36 cellular contexts compared by ENCODE assay signal in genomic region chr12:87939182-87939581, GRCh38.
"Had no signal": no experiment of that assay in that cellular context is flagged by ENCODE, and none has a peak within 500 bp of the region (broad histone marks: within the 10 kb centered on the region; RNA-seq: fewer than 3 reads in every experiment).

No MANE protein-coding gene starts in this region.

- ATAC-seq: activated CD8-positive, alpha-beta T cell treated with anti-CD3 and anti-CD28 coated beads, Interleukin-2, amount 10 ng/mL, durations not matched to agents 7 days and 5 days; activated naive CD8-positive, alpha-beta T cell treated with anti-CD3 and anti-CD28 coated beads, Interleukin-2, amount 50 U/mL, for 24 hours had no signal

- H3K27ac ChIP-seq: VCaP had no signal

- DNase-seq: activated CD4-positive, alpha-beta T cell treated with anti-CD3 and anti-CD28 coated beads for 1 hour; activated CD4-positive, alpha-beta T cell treated with anti-CD3 and anti-CD28 coated beads, Interleukin-2, amount 10 ng/mL, durations not matched to agents 24 days and 14 days; activated CD4-positive, alpha-beta T cell treated with anti-CD3 and anti-CD28 coated beads, Interleukin-2, amount 50 U/mL, for 4 hours; activated CD4-positive, CD25-positive, alpha-beta regulatory T cell; activated CD8-positive, alpha-beta T cell treated with anti-CD3 and anti-CD28 coated beads, Interleukin-2, amount 10 ng/mL, durations not matched to agents 7 days and 5 days; activated effector memory CD4-positive, alpha-beta T cell treated with Interleukin-2 at 50 U/mL for 16 hours; activated naive CD4-positive, alpha-beta T cell treated with anti-CD3 and anti-CD28 coated beads, Interleukin-2, amount 10 ng/mL, durations not matched to agents 7 days and 5 days; activated naive CD8-positive, alpha-beta T cell treated with anti-CD3 and anti-CD28 coated beads, Interleukin-2, amount 50 U/mL, for 24 hours; activated T-cell treated with anti-CD3 and anti-CD28 coated beads, Interleukin-2, amount 50 U/mL, for 24 hours; anterior cingulate cortex; central memory CD4-positive, alpha-beta T cell; Kasumi-1; KBM-7; MM.1S; MV-4-11; NCI-H1092 treated with DMSO at 0.1 percent for 48 hours; NCI-H1417; NCI-H146; NCI-H187; NCI-H2029 treated with DMSO at 0.1 percent for 48 hours; NCI-H2107; NCI-H2171; NCI-H510A; NCI-H526; NCI-H748 treated with DMSO at 0.1 percent for 48 hours; NK-92 treated with Interleukin-12 subunit alpha and Interleukin-12 subunit beta, amount 100 ng/mL, for 24 hours; OCI-M1; Right ventricle myocardium superior; SW 1271; T-helper 1 cell; T-helper 2 cell; T-helper 9 cell had no signal

- H3K27me3 Mint-ChIP-seq: activated CD4-positive, alpha-beta T cell treated with anti-CD3 and anti-CD28 coated beads, Interleukin-2, amount 10 ng/mL, durations not matched to agents 24 days and 14 days; activated naive CD8-positive, alpha-beta T cell; activated naive CD8-positive, alpha-beta T cell treated with anti-CD3 and anti-CD28 coated beads, Interleukin-2, amount 50 U/mL, for 24 hours; activated T-cell treated with anti-CD3 and anti-CD28 coated beads, Interleukin-2, amount 50 U/mL, for 24 hours had no signal

- H3K36me3 Mint-ChIP-seq: activated naive CD4-positive, alpha-beta T cell treated with anti-CD3 and anti-CD28 coated beads, Interleukin-2, amount 10 ng/mL, durations not matched to agents 7 days and 5 days; activated naive CD8-positive, alpha-beta T cell; brain had no signal

- H3K9me3 Mint-ChIP-seq: activated CD4-positive, alpha-beta T cell treated with anti-CD3 and anti-CD28 coated beads, Interleukin-2, amount 10 ng/mL, durations not matched to agents 24 days and 14 days; activated naive CD4-positive, alpha-beta T cell treated with anti-CD3 and anti-CD28 coated beads, Interleukin-2, amount 10 ng/mL, durations not matched to agents 7 days and 5 days; activated T-cell treated with anti-CD3 and anti-CD28 coated beads, Interleukin-2, amount 50 U/mL, for 24 hours; activated T-helper 1 cell treated with anti-CD3 and anti-CD28 coated beads, Interleukin-12 subunit alpha, Interleukin-12 subunit beta, Interleukin-2, Interleukin-4 antibody, amounts not matched to agents 30 ng/mL and 10 ng/mL and 1 ng/mL, durations not matched to agents 14 hours and 24 hours and 36 hours had no signal

- H3K27ac Mint-ChIP-seq: activated CD4-positive, alpha-beta T cell treated with anti-CD3 and anti-CD28 coated beads, Interleukin-2, amount 10 ng/mL, durations not matched to agents 24 days and 14 days; activated CD8-positive, alpha-beta T cell treated with anti-CD3 and anti-CD28 coated beads, Interleukin-2, amount 10 ng/mL, durations not matched to agents 7 days and 5 days; activated naive CD4-positive, alpha-beta T cell treated with anti-CD3 and anti-CD28 coated beads, Interleukin-2, amount 10 ng/mL, durations not matched to agents 7 days and 5 days; activated naive CD8-positive, alpha-beta T cell; activated naive CD8-positive, alpha-beta T cell treated with anti-CD3 and anti-CD28 coated beads, Interleukin-2, amount 50 U/mL, for 24 hours; activated T-cell treated with anti-CD3 and anti-CD28 coated beads, Interleukin-2, amount 50 U/mL, for 24 hours; activated T-helper 1 cell treated with anti-CD3 and anti-CD28 coated beads, Interleukin-12 subunit alpha, Interleukin-12 subunit beta, Interleukin-2, Interleukin-4 antibody, amounts not matched to agents 30 ng/mL and 10 ng/mL and 1 ng/mL, durations not matched to agents 14 hours and 24 hours and 36 hours; brain had no signal

- H3K4me3 Mint-ChIP-seq: activated CD4-positive, alpha-beta T cell treated with anti-CD3 and anti-CD28 coated beads, Interleukin-2, amount 10 ng/mL, durations not matched to agents 24 days and 14 days; activated CD8-positive, alpha-beta T cell treated with anti-CD3 and anti-CD28 coated beads, Interleukin-2, amount 10 ng/mL, durations not matched to agents 7 days and 5 days; activated naive CD4-positive, alpha-beta T cell treated with anti-CD3 and anti-CD28 coated beads, Interleukin-2, amount 10 ng/mL, durations not matched to agents 7 days and 5 days; activated naive CD8-positive, alpha-beta T cell; activated naive CD8-positive, alpha-beta T cell treated with anti-CD3 and anti-CD28 coated beads, Interleukin-2, amount 50 U/mL, for 24 hours; activated T-cell treated with anti-CD3 and anti-CD28 coated beads, Interleukin-2, amount 50 U/mL, for 24 hours; activated T-helper 1 cell treated with anti-CD3 and anti-CD28 coated beads, Interleukin-12 subunit alpha, Interleukin-12 subunit beta, Interleukin-2, Interleukin-4 antibody, amounts not matched to agents 30 ng/mL and 10 ng/mL and 1 ng/mL, durations not matched to agents 14 hours and 24 hours and 36 hours; brain had no signal

- H3K4me1 Mint-ChIP-seq: activated CD4-positive, alpha-beta T cell treated with anti-CD3 and anti-CD28 coated beads, Interleukin-2, amount 10 ng/mL, durations not matched to agents 24 days and 14 days; activated naive CD4-positive, alpha-beta T cell treated with anti-CD3 and anti-CD28 coated beads, Interleukin-2, amount 10 ng/mL, durations not matched to agents 7 days and 5 days; activated naive CD8-positive, alpha-beta T cell treated with anti-CD3 and anti-CD28 coated beads, Interleukin-2, amount 50 U/mL, for 24 hours had no signal
